ENCODE assay signal across 1 cellular context in genomic region chr17:73278049-73278464, GRCh38.
A peak's percentile ranks its signal among the peaks of the same experiment; 100 is the strongest.
TF ChIP-seq lines count a peak whose summit lies in the region.

No MANE protein-coding gene starts in this region.

TF ChIP-seq in HepG2, 621 proteins besides CTCF, POLR2A, EP300 and RAD21 (continued from another document and continues in another):
- no peak; the same call in 1 of the 2 replicates for TF ChIP-seq HINFP (CRISPR knock-in tag; IDR thresholded peaks at IDR 0.05; ENCODE audit: low read depth)
- TF ChIP-seq, protein P1, sequence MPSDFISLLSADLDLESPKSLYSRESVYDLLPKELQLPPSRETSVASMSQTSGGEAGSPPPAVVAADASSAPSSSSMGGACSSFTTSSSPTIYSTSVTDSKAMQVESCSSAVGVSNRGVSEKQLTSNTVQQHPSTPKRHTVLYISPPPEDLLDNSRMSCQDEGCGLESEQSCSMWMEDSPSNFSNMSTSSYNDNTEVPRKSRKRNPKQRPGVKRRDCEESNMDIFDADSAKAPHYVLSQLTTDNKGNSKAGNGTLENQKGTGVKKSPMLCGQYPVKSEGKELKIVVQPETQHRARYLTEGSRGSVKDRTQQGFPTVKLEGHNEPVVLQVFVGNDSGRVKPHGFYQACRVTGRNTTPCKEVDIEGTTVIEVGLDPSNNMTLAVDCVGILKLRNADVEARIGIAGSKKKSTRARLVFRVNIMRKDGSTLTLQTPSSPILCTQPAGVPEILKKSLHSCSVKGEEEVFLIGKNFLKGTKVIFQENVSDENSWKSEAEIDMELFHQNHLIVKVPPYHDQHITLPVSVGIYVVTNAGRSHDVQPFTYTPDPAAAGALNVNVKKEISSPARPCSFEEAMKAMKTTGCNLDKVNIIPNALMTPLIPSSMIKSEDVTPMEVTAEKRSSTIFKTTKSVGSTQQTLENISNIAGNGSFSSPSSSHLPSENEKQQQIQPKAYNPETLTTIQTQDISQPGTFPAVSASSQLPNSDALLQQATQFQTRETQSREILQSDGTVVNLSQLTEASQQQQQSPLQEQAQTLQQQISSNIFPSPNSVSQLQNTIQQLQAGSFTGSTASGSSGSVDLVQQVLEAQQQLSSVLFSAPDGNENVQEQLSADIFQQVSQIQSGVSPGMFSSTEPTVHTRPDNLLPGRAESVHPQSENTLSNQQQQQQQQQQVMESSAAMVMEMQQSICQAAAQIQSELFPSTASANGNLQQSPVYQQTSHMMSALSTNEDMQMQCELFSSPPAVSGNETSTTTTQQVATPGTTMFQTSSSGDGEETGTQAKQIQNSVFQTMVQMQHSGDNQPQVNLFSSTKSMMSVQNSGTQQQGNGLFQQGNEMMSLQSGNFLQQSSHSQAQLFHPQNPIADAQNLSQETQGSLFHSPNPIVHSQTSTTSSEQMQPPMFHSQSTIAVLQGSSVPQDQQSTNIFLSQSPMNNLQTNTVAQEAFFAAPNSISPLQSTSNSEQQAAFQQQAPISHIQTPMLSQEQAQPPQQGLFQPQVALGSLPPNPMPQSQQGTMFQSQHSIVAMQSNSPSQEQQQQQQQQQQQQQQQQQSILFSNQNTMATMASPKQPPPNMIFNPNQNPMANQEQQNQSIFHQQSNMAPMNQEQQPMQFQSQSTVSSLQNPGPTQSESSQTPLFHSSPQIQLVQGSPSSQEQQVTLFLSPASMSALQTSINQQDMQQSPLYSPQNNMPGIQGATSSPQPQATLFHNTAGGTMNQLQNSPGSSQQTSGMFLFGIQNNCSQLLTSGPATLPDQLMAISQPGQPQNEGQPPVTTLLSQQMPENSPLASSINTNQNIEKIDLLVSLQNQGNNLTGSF (CRISPR knock-in tag; IDR thresholded peaks at IDR 0.05): no peak
- no peak; the same call in 1 of the 2 replicates for TF ChIP-seq TEAD2 (CRISPR knock-in tag; IDR thresholded peaks at IDR 0.05)
- TF ChIP-seq ZBTB7A (CRISPR knock-in tag; IDR thresholded peaks at IDR 0.05): no peak
- TF ChIP-seq, protein P2, sequence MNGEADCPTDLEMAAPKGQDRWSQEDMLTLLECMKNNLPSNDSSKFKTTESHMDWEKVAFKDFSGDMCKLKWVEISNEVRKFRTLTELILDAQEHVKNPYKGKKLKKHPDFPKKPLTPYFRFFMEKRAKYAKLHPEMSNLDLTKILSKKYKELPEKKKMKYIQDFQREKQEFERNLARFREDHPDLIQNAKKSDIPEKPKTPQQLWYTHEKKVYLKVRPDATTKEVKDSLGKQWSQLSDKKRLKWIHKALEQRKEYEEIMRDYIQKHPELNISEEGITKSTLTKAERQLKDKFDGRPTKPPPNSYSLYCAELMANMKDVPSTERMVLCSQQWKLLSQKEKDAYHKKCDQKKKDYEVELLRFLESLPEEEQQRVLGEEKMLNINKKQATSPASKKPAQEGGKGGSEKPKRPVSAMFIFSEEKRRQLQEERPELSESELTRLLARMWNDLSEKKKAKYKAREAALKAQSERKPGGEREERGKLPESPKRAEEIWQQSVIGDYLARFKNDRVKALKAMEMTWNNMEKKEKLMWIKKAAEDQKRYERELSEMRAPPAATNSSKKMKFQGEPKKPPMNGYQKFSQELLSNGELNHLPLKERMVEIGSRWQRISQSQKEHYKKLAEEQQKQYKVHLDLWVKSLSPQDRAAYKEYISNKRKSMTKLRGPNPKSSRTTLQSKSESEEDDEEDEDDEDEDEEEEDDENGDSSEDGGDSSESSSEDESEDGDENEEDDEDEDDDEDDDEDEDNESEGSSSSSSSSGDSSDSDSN (CRISPR knock-in tag; IDR thresholded peaks at IDR 0.05): peak; percentile 55; the same call in 1 of the 2 replicates
- no peak for TF ChIP-seq SIX4 (CRISPR knock-in tag; IDR thresholded peaks at IDR 0.05)
- TF ChIP-seq, protein P3, sequence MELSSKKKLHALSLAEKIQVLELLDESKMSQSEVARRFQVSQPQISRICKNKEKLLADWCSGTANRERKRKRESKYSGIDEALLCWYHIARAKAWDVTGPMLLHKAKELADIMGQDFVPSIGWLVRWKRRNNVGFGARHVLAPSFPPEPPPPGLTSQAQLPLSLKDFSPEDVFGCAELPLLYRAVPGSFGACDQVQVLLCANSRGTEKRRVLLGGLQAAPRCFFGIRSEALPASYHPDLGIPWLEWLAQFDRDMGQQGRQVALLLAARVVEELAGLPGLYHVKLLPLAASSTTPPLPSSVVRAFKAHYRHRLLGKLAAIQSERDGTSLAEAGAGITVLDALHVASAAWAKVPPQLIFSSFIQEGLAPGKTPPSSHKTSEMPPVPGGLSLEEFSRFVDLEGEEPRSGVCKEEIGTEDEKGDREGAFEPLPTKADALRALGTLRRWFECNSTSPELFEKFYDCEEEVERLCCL (CRISPR knock-in tag; IDR thresholded peaks at IDR 0.05; ENCODE audit: borderline replicate concordance): no peak
- peak; percentile 15; the same call in 1 of the 2 replicates for TF ChIP-seq IRF2 (CRISPR knock-in tag; IDR thresholded peaks at IDR 0.05)
- TF ChIP-seq RBAK (CRISPR knock-in tag; IDR thresholded peaks at IDR 0.05): no peak
- no peak for TF ChIP-seq HMGXB3 (CRISPR knock-in tag; IDR thresholded peaks at IDR 0.05; ENCODE audit: borderline replicate concordance)
- 0 out of 2 replicates have a peak, but pooled peaks have one; percentile 71 for TF ChIP-seq ZNF136 (CRISPR knock-in tag; IDR thresholded peaks at IDR 0.05; ENCODE audit: low read depth)
- no peak for TF ChIP-seq REL (CRISPR knock-in tag; conservative IDR thresholded peaks at IDR 0.05)
- TF ChIP-seq, protein P4, sequence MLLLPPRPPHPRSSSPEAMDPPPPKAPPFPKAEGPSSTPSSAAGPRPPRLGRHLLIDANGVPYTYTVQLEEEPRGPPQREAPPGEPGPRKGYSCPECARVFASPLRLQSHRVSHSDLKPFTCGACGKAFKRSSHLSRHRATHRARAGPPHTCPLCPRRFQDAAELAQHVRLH (CRISPR knock-in tag; IDR thresholded peaks at IDR 0.05; ENCODE audit: borderline replicate concordance, low read depth): 0 out of 2 replicates have a peak, but pooled peaks have one; percentile 4
- TF ChIP-seq, protein P5, sequence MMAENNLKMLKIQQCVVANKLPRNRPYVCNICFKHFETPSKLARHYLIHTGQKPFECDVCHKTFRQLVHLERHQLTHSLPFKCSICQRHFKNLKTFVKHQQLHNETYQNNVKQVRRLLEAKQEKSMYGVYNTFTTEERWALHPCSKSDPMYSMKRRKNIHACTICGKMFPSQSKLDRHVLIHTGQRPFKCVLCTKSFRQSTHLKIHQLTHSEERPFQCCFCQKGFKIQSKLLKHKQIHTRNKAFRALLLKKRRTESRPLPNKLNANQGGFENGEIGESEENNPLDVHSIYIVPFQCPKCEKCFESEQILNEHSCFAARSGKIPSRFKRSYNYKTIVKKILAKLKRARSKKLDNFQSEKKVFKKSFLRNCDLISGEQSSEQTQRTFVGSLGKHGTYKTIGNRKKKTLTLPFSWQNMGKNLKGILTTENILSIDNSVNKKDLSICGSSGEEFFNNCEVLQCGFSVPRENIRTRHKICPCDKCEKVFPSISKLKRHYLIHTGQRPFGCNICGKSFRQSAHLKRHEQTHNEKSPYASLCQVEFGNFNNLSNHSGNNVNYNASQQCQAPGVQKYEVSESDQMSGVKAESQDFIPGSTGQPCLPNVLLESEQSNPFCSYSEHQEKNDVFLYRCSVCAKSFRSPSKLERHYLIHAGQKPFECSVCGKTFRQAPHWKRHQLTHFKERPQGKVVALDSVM (CRISPR knock-in tag; IDR thresholded peaks at IDR 0.05): peak; percentile 41; the same call in 1 of the 2 replicates
- no peak for TF ChIP-seq MBD4 (IDR thresholded peaks at IDR 0.05; ENCODE audit: borderline replicate concordance, low read length)
- TF ChIP-seq MXD1 (CRISPR knock-in tag; IDR thresholded peaks at IDR 0.05): 0 out of 2 replicates have a peak, but pooled peaks have one; percentile 49
- TF ChIP-seq PAF1 (CRISPR knock-in tag; IDR thresholded peaks at IDR 0.05): no peak
- TF ChIP-seq ZNF615 (CRISPR knock-in tag; IDR thresholded peaks at IDR 0.05; ENCODE audit: borderline replicate concordance): 0 out of 2 replicates have a peak, but pooled peaks have one; percentile 69
- TF ChIP-seq, protein P6, sequence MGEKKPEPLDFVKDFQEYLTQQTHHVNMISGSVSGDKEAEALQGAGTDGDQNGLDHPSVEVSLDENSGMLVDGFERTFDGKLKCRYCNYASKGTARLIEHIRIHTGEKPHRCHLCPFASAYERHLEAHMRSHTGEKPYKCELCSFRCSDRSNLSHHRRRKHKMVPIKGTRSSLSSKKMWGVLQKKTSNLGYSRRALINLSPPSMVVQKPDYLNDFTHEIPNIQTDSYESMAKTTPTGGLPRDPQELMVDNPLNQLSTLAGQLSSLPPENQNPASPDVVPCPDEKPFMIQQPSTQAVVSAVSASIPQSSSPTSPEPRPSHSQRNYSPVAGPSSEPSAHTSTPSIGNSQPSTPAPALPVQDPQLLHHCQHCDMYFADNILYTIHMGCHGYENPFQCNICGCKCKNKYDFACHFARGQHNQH (CRISPR knock-in tag; IDR thresholded peaks at IDR 0.05): peak; percentile 74
- peak; percentile 99 for TF ChIP-seq CHD4 (IDR thresholded peaks at IDR 0.05; ENCODE audit: borderline replicate concordance, low read length)
- TF ChIP-seq ZFP37 (CRISPR knock-in tag; IDR thresholded peaks at IDR 0.05; ENCODE audit: borderline replicate concordance): no peak
- no peak for TF ChIP-seq SRSF1 (optimal IDR thresholded peaks at IDR 0.05; ENCODE audit: low read depth, low read length)
- peak; percentile 84; the same call in 1 of the 2 replicates for TF ChIP-seq ZNF317 (CRISPR knock-in tag; IDR thresholded peaks at IDR 0.05)
- TF ChIP-seq ZNF367 (CRISPR knock-in tag; IDR thresholded peaks at IDR 0.05; ENCODE audit: borderline replicate concordance): no peak
- TF ChIP-seq LRRFIP1 (CRISPR knock-in tag; conservative IDR thresholded peaks at IDR 0.05): no peak
- TF ChIP-seq HCFC1 (IDR thresholded peaks at IDR 0.05; ENCODE audit: low read depth, low read length): no peak
- no peak for TF ChIP-seq SP1 (IDR thresholded peaks at IDR 0.05)
- TF ChIP-seq SP1 (CRISPR knock-in tag; IDR thresholded peaks at IDR 0.05): no peak
- TF ChIP-seq NR2C2 (CRISPR knock-in tag; IDR thresholded peaks at IDR 0.05; ENCODE audit: borderline replicate concordance): no peak
- no peak for TF ChIP-seq SCMH1 (CRISPR knock-in tag; IDR thresholded peaks at IDR 0.05; ENCODE audit: borderline replicate concordance)
- TF ChIP-seq CC2D1A (CRISPR knock-in tag; IDR thresholded peaks at IDR 0.05): no peak
- peak; percentile 73; the same call in 1 of the 2 replicates for TF ChIP-seq ZMYM4 (CRISPR knock-in tag; IDR thresholded peaks at IDR 0.05)
- TF ChIP-seq ZNF331 (CRISPR knock-in tag; IDR thresholded peaks at IDR 0.05): peak; percentile 74
- TF ChIP-seq NFKB2 (CRISPR knock-in tag; IDR thresholded peaks at IDR 0.05; ENCODE audit: borderline replicate concordance): no peak; the same call in 1 of the 2 replicates
- TF ChIP-seq HDAC2 (CRISPR knock-in tag; IDR thresholded peaks at IDR 0.05): peak; percentile 69
- TF ChIP-seq ZKSCAN8 (CRISPR knock-in tag; IDR thresholded peaks at IDR 0.05; ENCODE audit: borderline replicate concordance): no peak; the same call in 1 of the 2 replicates
- TF ChIP-seq ZNF775 (CRISPR knock-in tag; IDR thresholded peaks at IDR 0.05; ENCODE audit: borderline replicate concordance): no peak
